18 cellular contexts compared by ENCODE assay signal in the genomic region with DNA sequence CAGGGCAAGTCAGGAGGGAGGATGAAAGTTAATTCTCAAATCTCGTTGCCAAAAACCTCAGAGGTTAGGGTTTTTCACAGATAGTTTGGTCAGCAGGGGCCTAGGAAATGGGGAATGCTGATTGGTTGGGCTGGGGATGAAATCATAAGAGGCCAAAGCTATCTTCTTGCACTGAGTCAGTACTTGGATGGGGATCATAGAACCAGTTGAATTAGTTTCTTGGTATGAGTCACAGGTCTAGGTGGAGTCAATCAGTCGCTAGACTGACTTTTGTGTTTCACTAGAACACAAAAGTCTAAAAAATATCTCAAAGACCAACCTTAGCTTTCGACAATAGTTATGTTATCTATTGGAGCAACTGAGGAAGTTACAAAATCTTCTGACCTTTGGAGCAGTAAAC.
DNase-seq lines count a peak whose midpoint lies in the region; ATAC-seq lines count a peak whose summit lies in the region.
"Had no signal": no experiment of that assay in that cellular context is flagged by ENCODE, and none has a peak within 500 bp of the region (broad histone marks: within the 10 kb centered on the region; RNA-seq: fewer than 3 reads in every experiment).

No MANE protein-coding gene starts in this region.

- H3K9me3 ChIP-seq in MG63 = no peaks in the 10 kb centered on the region
- H3K9me3 ChIP-seq: right atrium auricular region had no signal

- no peaks in the 10 kb centered on the region for H3K27me3 ChIP-seq in MG63
- H3K27me3 ChIP-seq: heart left ventricle, right atrium auricular region had no signal

- peak; percentile 35 for ATAC-seq in GM21360 (IDR thresholded peaks at IDR 0.05; ENCODE audit: unreplicated experiment)
- peak; percentile 62 for ATAC-seq in HG02973 (IDR thresholded peaks at IDR 0.05; ENCODE audit: unreplicated experiment)
- ATAC-seq: heart left ventricle, left colon, natural killer cell, T-cell had no signal

- H3K4me3 ChIP-seq in MG63 = no peak overlapping the region
- H3K4me3 ChIP-seq: heart left ventricle, right atrium auricular region had no signal

- H3K36me3 ChIP-seq in MG63 = no peaks in the 10 kb centered on the region
- H3K36me3 ChIP-seq: heart left ventricle, right atrium auricular region had no signal

- peak; percentile 2 for DNase-seq in ELR (ENCODE audit: low read depth)
- DNase-seq in MG63 = peak; percentile 21
- DNase-seq in activated gamma-delta T cell (lab: John Stamatoyannopoulos, UW) = no peak
- no peak for DNase-seq in HUDEP-2 (lab: John Stamatoyannopoulos, UW; ENCODE audit: unreplicated experiment in 76 of 76)
- DNase-seq in dedifferentiated amniotic fluid mesenchymal stem cell (ENCODE audit: extremely low spot score) = no peak
- no peak for DNase-seq in NCI-H1048 (lab: John Stamatoyannopoulos, UW)
- DNase-seq: ACHN; endodermal cell; heart left ventricle; left colon; natural killer cell; NCI-H2171; stimulated activated CD4-positive, alpha-beta T cell treated with anti-CD3 and anti-CD28 coated beads, Interleukin-4, amount 100 ng/mL, for 24 hours; stimulated activated naive CD4-positive, alpha-beta T cell; T-cell had no signal

Comparison
In these comparisons a context has a peak if more than half of its experiments do, and no peak if none do; other contexts are left out.
1. DNase-seq: peak in ELR (single experiment) and MG63 (single experiment); none in activated gamma-delta T cell (single experiment), HUDEP-2 (0 of 76), dedifferentiated amniotic fluid mesenchymal stem cell (single experiment) and NCI-H1048 (single experiment).